ENCODE assay signal across 20 cellular contexts in genomic region chr5:73495772-73496346, GRCh38. TPM values are rescaled to one million over a fixed set of nuclear protein-coding genes. Genes with fewer than 3 reads are reported as not detected.
"Had no signal": no experiment of that assay in that cellular context is flagged by ENCODE, and none has a peak within 500 bp of the region (broad histone marks: within the 10 kb centered on the region; RNA-seq: fewer than 3 reads in every experiment).

No MANE protein-coding gene starts in this region.

- H3K27ac ChIP-seq: adrenal gland, dorsolateral prefrontal cortex, esophagus muscularis mucosa, parathyroid adenoma, stomach, suprapubic skin, tibial nerve had no signal

- H3K36me3 ChIP-seq: adrenal gland, suprapubic skin, tibial nerve had no signal

- H3K27me3 ChIP-seq: adrenal gland, dorsolateral prefrontal cortex, esophagus muscularis mucosa, stomach, suprapubic skin, tibial nerve had no signal

- DNase-seq: activated CD8-positive, alpha-beta memory T cell treated with anti-CD3 and anti-CD28 coated beads for 24 hours; activated CD8-positive, alpha-beta memory T cell treated with anti-CD3 and anti-CD28 coated beads, Interleukin-2, amount 50 U/mL, for 4 hours; activated T-cell treated with anti-CD3 and anti-CD28 coated beads, Interleukin-2, amount 50 U/mL, for 24 hours; adrenal gland; dorsolateral prefrontal cortex; effector memory CD8-positive, alpha-beta T cell; hypothalamus; nephron progenitor cell; stimulated activated CD4-positive, alpha-beta T cell treated with anti-CD3 and anti-CD28 coated beads, Interleukin-15, amount 100 ng/mL, for 24 hours; stomach had no signal

- ATAC-seq: activated T-helper 17 cell treated with anti-CD3 and anti-CD28 coated beads, Interleukin-2, amount 50 U/mL, for 72 hours; effector memory CD8-positive, alpha-beta T cell; sciatic nerve; stimulated activated memory B cell treated with anti-CD40 and anti-IgM and Interleukin-4, amounts not matched to agents 10 μg/mL and 1 μg/mL and 100 μg/mL, for 72 hours; WTC11 had no signal

- H3K4me3 ChIP-seq: adrenal gland, esophagus muscularis mucosa, smooth muscle cell, stomach, suprapubic skin, tibial nerve had no signal

- H3K9me3 ChIP-seq: adrenal gland, esophagus muscularis mucosa, stomach, suprapubic skin, tibial nerve had no signal

RNA-seq across cellular contexts. Expression of gene FOXD1, which starts 47.3 kb away (rescaled TPM):
- total RNA-seq: liver had no signal
- polyA plus RNA-seq: liver had no signal
